8 cellular contexts compared by ENCODE assay signal in genomic region chr4:56958111-56958517, GRCh38. TPM values are rescaled to one million over a fixed set of nuclear protein-coding genes. Genes with fewer than 3 reads are reported as not detected.
DNase-seq lines count a peak whose midpoint lies in the region; ATAC-seq and TF ChIP-seq lines count a peak whose summit lies in the region.

No MANE protein-coding gene starts in this region.

- no peaks in the 10 kb centered on the region for H3K79me2 ChIP-seq in fibroblast of lung (ENCODE audit: control insufficient read depth, insufficient read depth, low read length)

- POLR2A ChIA-PET in HEK293 (lab: Yijun Ruan, JAX), result no interaction called here

- no peak for TF ChIP-seq CTCF in HEK293 (tag by site-specific recombination; IDR thresholded peaks at IDR 0.05)
- no peak for TF ChIP-seq CTCF in fibroblast of lung (conservative IDR thresholded peaks at IDR 0.05 in 1 of 2, IDR thresholded peaks at IDR 0.05 in 1 of 2; ENCODE audit: low read depth in 1 of 2, low read length in 2 of 2)

- H4K20me1 ChIP-seq in fibroblast of lung (ENCODE audit: control insufficient read depth, extremely low read depth, insufficient read depth, low read length), result no peaks in the 10 kb centered on the region

- peak; percentile 97 to 99 for DNase-seq in fibroblast of lung (ENCODE audit: low read depth in 2 of 2)
- DNase-seq in occipital lobe (lab: John Stamatoyannopoulos, UW), result peak; percentile 27
- DNase-seq in GM19240 (ENCODE audit: insufficient read length, low spot score), result no peak
- no peak for DNase-seq in activated naive CD4-positive, alpha-beta T cell treated with anti-CD3 and anti-CD28 coated beads, Interleukin-2, amount 50 U/mL, for 72 hours (ENCODE audit: low spot score in 2 of 2)

- H3K36me3 ChIP-seq in HEK293 (ENCODE audit: control insufficient read depth in 2 of 2, insufficient read depth in 1 of 2, low read length in 2 of 2) (peaks cover 3 to 15% of the 10 kb centered on the region in 2 experiments), fibroblast of lung (ENCODE audit: control insufficient read depth, insufficient read depth, low read length) (no peaks in the 10 kb centered on the region)

- H3K4me2 ChIP-seq in fibroblast of lung (ENCODE audit: extremely low read depth, insufficient read depth, low read length), result peak overlapping the region; percentile 72

- H3K9me3 Mint-ChIP-seq in activated naive CD4-positive, alpha-beta T cell treated with anti-CD3 and anti-CD28 coated beads, Interleukin-2, amount 50 U/mL, for 72 hours, result no peaks in the 10 kb centered on the region

- H2AFZ ChIP-seq in fibroblast of lung (ENCODE audit: low read length), result peak overlapping the region; percentile 4

- H3K27me3 ChIP-seq in fibroblast of lung (ENCODE audit: control insufficient read depth, insufficient read depth, low read length), result no peaks in the 10 kb centered on the region

- ATAC-seq in GM21367 (IDR thresholded peaks at IDR 0.05; ENCODE audit: unreplicated experiment), result no peak
- ATAC-seq in activated naive CD4-positive, alpha-beta T cell treated with anti-CD3 and anti-CD28 coated beads, Interleukin-2, amount 50 U/mL, for 72 hours, result no peak
- ATAC-seq in HG02981 (IDR thresholded peaks at IDR 0.05; ENCODE audit: unreplicated experiment), result no peak

- peaks cover 0 to 7% of the 10 kb centered on the region in 2 donors for H3K36me3 Mint-ChIP-seq in activated naive CD4-positive, alpha-beta T cell treated with anti-CD3 and anti-CD28 coated beads, Interleukin-2, amount 50 U/mL, for 72 hours

- H3K9ac ChIP-seq in fibroblast of lung (ENCODE audit: insufficient read depth, low read length), result no peak overlapping the region

- H3K27ac ChIP-seq in HEK293 (ENCODE audit: extremely low read depth, low read depth, low read length) (no peak overlapping the region), fibroblast of lung (ENCODE audit: insufficient read depth, low read length) (peak overlapping the region; percentile 76)

- H3K9me3 ChIP-seq in HEK293 (ENCODE audit: control insufficient read depth, insufficient read depth, low read depth, low read length), result no peaks in the 10 kb centered on the region
- H3K9me3 ChIP-seq in fibroblast of lung (ENCODE audit: control insufficient read depth, insufficient read depth, low read depth, low read length), result no peaks in the 10 kb centered on the region

- no peak overlapping the region for H3K27ac Mint-ChIP-seq in activated naive CD4-positive, alpha-beta T cell treated with anti-CD3 and anti-CD28 coated beads, Interleukin-2, amount 50 U/mL, for 72 hours

- CTCF ChIA-PET in HEK293 (lab: Yijun Ruan, JAX), result no interaction called here

- H3K4me1 ChIP-seq in HEK293 (ENCODE audit: control insufficient read depth, insufficient read depth, low read length), result no peaks in the 10 kb centered on the region
- peaks cover 6% of the 10 kb centered on the region for H3K4me1 ChIP-seq in fibroblast of lung (ENCODE audit: control insufficient read depth, extremely low read depth, insufficient read depth, low read length)

- no peak overlapping the region for H3K4me3 ChIP-seq in HEK293 (ENCODE audit: low read depth, low read length)
- peak overlapping the region in 1 of 4 experiments; percentile 29 for H3K4me3 ChIP-seq in fibroblast of lung (replicated peaks in 1 of 4; ENCODE audit: control extremely low read depth in 1 of 4, insufficient read depth in 1 of 4, low read depth in 3 of 4, low read length in 4 of 4)

TF ChIP-seq in HEK293, 187 proteins besides CTCF, POLR2A, EP300 and RAD21:
- TF ChIP-seq ZNF341 (tag by site-specific recombination; IDR thresholded peaks at IDR 0.05; ENCODE audit: low read depth) (peak; percentile 44; the same call in 1 of the 2 replicates), YY2 (tag by site-specific recombination; IDR thresholded peaks at IDR 0.05) (0 out of 2 replicates have a peak, but pooled peaks have one; percentile 40), ELK4 (IDR thresholded peaks at IDR 0.05; ENCODE audit: borderline replicate concordance, low read depth, low read length) (no peak), ZBTB6 (tag by site-specific recombination; IDR thresholded peaks at IDR 0.05) (0 out of 2 replicates have a peak, but pooled peaks have one; percentile 11), GLIS1 (tag by site-specific recombination; IDR thresholded peaks at IDR 0.05) (no peak), ZSCAN30 (tag by site-specific recombination; IDR thresholded peaks at IDR 0.05) (peak; percentile 40; the same call in 1 of the 2 replicates), YY1 (tag by site-specific recombination; IDR thresholded peaks at IDR 0.05) (0 out of 2 replicates have a peak, but pooled peaks have one; percentile 36)

TF ChIP-seq in PFSK-1, 5 proteins besides CTCF, POLR2A, EP300 and RAD21:
- TF ChIP-seq TAF1 (IDR thresholded peaks at IDR 0.05; ENCODE audit: borderline replicate concordance, insufficient read depth, low read length) (no peak), FOXP2 (optimal IDR thresholded peaks at IDR 0.05; ENCODE audit: borderline replicate concordance, extremely low read depth, extremely low read length, insufficient read depth) (peak; percentile 73), POLR2AphosphoS5 (IDR thresholded peaks at IDR 0.05; ENCODE audit: low read depth, low read length) (no peak), SIN3A (IDR thresholded peaks at IDR 0.05; ENCODE audit: borderline replicate concordance, insufficient read depth, low read length) (peak; percentile 95; the same call in 1 of the 2 replicates), REST (IDR thresholded peaks at IDR 0.05; ENCODE audit: insufficient read depth in 1 of 2, low read depth in 2 of 2, low read length in 2 of 2) (0 out of 4 replicates have a peak, but pooled peaks of 1 of the 2 experiments have one; percentile 43)

RNA-seq across cellular contexts. Expression of gene NOA1, which starts 19.3 kb away (rescaled TPM):
- 11.5 TPM for polyA plus RNA-seq in PFSK-1 (2012; ENCODE audit: insufficient read length, low read depth)
- total RNA-seq in fibroblast of lung, result 15.0 and 17.7 TPM in 2 replicates
- 10.0 and 12.1 TPM in 2 replicates for polyA plus RNA-seq in fibroblast of lung
- 9.0 and 9.7 TPM in 2 replicates for polyA plus RNA-seq in fibroblast of lung (2012)
- polyA minus RNA-seq in fibroblast of lung (ENCODE audit: low replicate concordance), result 4.6 and 5.9 TPM in 2 replicates
- total RNA-seq in occipital lobe, result 19.0 TPM
- 10 to 100 TPM; 31.4 to 31.8 TPM for total RNA-seq in activated naive CD4-positive, alpha-beta T cell treated with anti-CD3 and anti-CD28 coated beads, Interleukin-2, amount 50 U/mL, for 72 hours

RNA-seq across cellular contexts. Expression of gene POLR2B, which starts 20.6 kb away (rescaled TPM):
- 35.7 TPM for polyA plus RNA-seq in PFSK-1 (2012; ENCODE audit: insufficient read length, low read depth)
- total RNA-seq in fibroblast of lung, result 105 and 109 TPM in 2 replicates
- 103 and 104 TPM in 2 replicates for polyA plus RNA-seq in fibroblast of lung
- polyA plus RNA-seq in fibroblast of lung (2012), result 64.9 and 81.0 TPM in 2 replicates
- 20.5 and 21.6 TPM in 2 replicates for polyA minus RNA-seq in fibroblast of lung (ENCODE audit: low replicate concordance)
- 230 TPM for total RNA-seq in occipital lobe
- total RNA-seq in activated naive CD4-positive, alpha-beta T cell treated with anti-CD3 and anti-CD28 coated beads, Interleukin-2, amount 50 U/mL, for 72 hours, result 100 to 1,000 TPM; 133 to 142 TPM

RNA-seq across cellular contexts. Expression of gene REST, which starts 50.4 kb away (rescaled TPM):
- 2.2 TPM for polyA plus RNA-seq in PFSK-1 (2012; ENCODE audit: insufficient read length, low read depth)
- total RNA-seq in fibroblast of lung (25.2 and 33.0 TPM in 2 replicates), occipital lobe (7.8 TPM)
- 29.3 and 30.5 TPM in 2 replicates for polyA plus RNA-seq in fibroblast of lung
- polyA plus RNA-seq in fibroblast of lung (2012), result 9.7 and 12.6 TPM in 2 replicates
- polyA minus RNA-seq in fibroblast of lung (ENCODE audit: low replicate concordance), result 9.3 and 20.4 TPM in 2 replicates
- total RNA-seq in activated naive CD4-positive, alpha-beta T cell treated with anti-CD3 and anti-CD28 coated beads, Interleukin-2, amount 50 U/mL, for 72 hours, result 10 to 100 TPM; 39.3 to 43.5 TPM

Comparison
In these comparisons a context has a peak if more than half of its experiments do, and no peak if none do; other contexts are left out.
1. DNase-seq: peak in fibroblast of lung (2 of 2) and occipital lobe (single experiment); none in GM19240 (single experiment) and activated naive CD4-positive, alpha-beta T cell treated with anti-CD3 and anti-CD28 coated beads, Interleukin-2, amount 50 U/mL, for 72 hours (0 of 2).